Comparison of ENCODE assay signal across 15 cellular contexts in genomic region chr2:117832332-117832731, GRCh38. TPM values are rescaled to one million over a fixed set of nuclear protein-coding genes. Genes with fewer than 3 reads are reported as not detected.
DNase-seq lines count a peak whose midpoint lies in the region; ATAC-seq lines count a peak whose summit lies in the region.
"Had no signal": no experiment of that assay in that cellular context is flagged by ENCODE, and none has a peak within 500 bp of the region (broad histone marks: within the 10 kb centered on the region; RNA-seq: fewer than 3 reads in every experiment).

No MANE protein-coding gene starts in this region.

- peaks cover 12% of the 10 kb centered on the region for H3K4me1 Mint-ChIP-seq in activated T-cell treated with anti-CD3 and anti-CD28 coated beads, Interleukin-2, amount 50 U/mL, for 72 hours (ENCODE audit: low read depth)
- H3K4me1 Mint-ChIP-seq in T-helper 17 cell (peaks cover 9% of the 10 kb centered on the region), immature natural killer cell (peaks cover 14 to 18% of the 10 kb centered on the region in 2 donors)

- H3K4me3 Mint-ChIP-seq in activated T-cell treated with anti-CD3 and anti-CD28 coated beads, Interleukin-2, amount 50 U/mL, for 72 hours: no peak overlapping the region
- H3K4me3 Mint-ChIP-seq in T-helper 17 cell: no peak overlapping the region
- no peak overlapping the region for H3K4me3 Mint-ChIP-seq in immature natural killer cell
- H3K4me3 Mint-ChIP-seq: CD14-positive monocyte; CD4-positive, alpha-beta memory T cell; H9 had no signal

- H3K9me3 ChIP-seq in T-helper 17 cell (ENCODE audit: control insufficient read depth, low read length, poor library complexity, severe bottlenecking): no peaks in the 10 kb centered on the region
- H3K9me3 ChIP-seq: A549, BLaER1 had no signal

- H3K36me3 Mint-ChIP-seq in activated T-cell treated with anti-CD3 and anti-CD28 coated beads, Interleukin-2, amount 50 U/mL, for 72 hours (ENCODE audit: insufficient read depth in 2 of 2): peaks cover 8 to 22% of the 10 kb centered on the region in 2 donors
- H3K36me3 Mint-ChIP-seq in T-helper 17 cell (ENCODE audit: low read depth) (peaks cover 9% of the 10 kb centered on the region), immature natural killer cell (peaks cover 26 to 42% (median 34%) of the 10 kb centered on the region in 3 donors)

- ATAC-seq in activated T-cell treated with anti-CD3 and anti-CD28 coated beads, Interleukin-2, amount 50 U/mL, for 72 hours (replicated peaks in 1 of 2): no peak
- ATAC-seq in T-helper 17 cell (no peak), GM21619 (IDR thresholded peaks at IDR 0.05; ENCODE audit: unreplicated experiment) (no peak), HG03520 (IDR thresholded peaks at IDR 0.05; ENCODE audit: unreplicated experiment) (no peak)
- ATAC-seq: A549, GM12878 had no signal

- H3K27me3 Mint-ChIP-seq in activated T-cell treated with anti-CD3 and anti-CD28 coated beads, Interleukin-2, amount 50 U/mL, for 72 hours (ENCODE audit: low read depth): no peaks in the 10 kb centered on the region
- H3K27me3 Mint-ChIP-seq in T-helper 17 cell: no peaks in the 10 kb centered on the region
- peaks cover 0 to 4% (median 0%) of the 10 kb centered on the region in 3 donors for H3K27me3 Mint-ChIP-seq in immature natural killer cell (ENCODE audit: low read depth in 3 of 3)
- H3K27me3 Mint-ChIP-seq: CD4-positive, alpha-beta memory T cell had no signal

- no peaks in the 10 kb centered on the region for H3K9me3 Mint-ChIP-seq in activated T-cell treated with anti-CD3 and anti-CD28 coated beads, Interleukin-2, amount 50 U/mL, for 72 hours
- H3K9me3 Mint-ChIP-seq in immature natural killer cell: no peaks in the 10 kb centered on the region
- H3K9me3 Mint-ChIP-seq: H9 had no signal

- peak overlapping the region; percentile 57 for H3K27ac Mint-ChIP-seq in activated T-cell treated with anti-CD3 and anti-CD28 coated beads, Interleukin-2, amount 50 U/mL, for 72 hours
- H3K27ac Mint-ChIP-seq in T-helper 17 cell: peak overlapping the region; percentile 68
- H3K27ac Mint-ChIP-seq in immature natural killer cell: peak overlapping the region in 5 of 6 donors; percentile 12 to 54 (median 37)

- DNase-seq in activated T-cell treated with anti-CD3 and anti-CD28 coated beads, Interleukin-2, amount 50 U/mL, for 72 hours: no peak
- DNase-seq in activated T-cell treated with anti-CD3 and anti-CD28 coated beads, Interleukin-2, amount 50 U/mL, for 1 hour: no peak
- DNase-seq in T-helper 17 cell (no peak), immature natural killer cell (no peak)
- no peak for DNase-seq in stimulated activated CD4-positive, alpha-beta T cell treated with anti-CD3 and anti-CD28 coated beads, Interleukin-2, amount 100 ng/mL, for 48 hours
- DNase-seq: Calu3; CD4-positive, alpha-beta memory T cell; DMS79 treated with DMSO at 0.1 percent for 48 hours; H9 had no signal

RNA-seq across cellular contexts. Expression of gene DDX18, which starts 17.8 kb away (rescaled TPM):
- total RNA-seq in activated T-cell treated with anti-CD3 and anti-CD28 coated beads, Interleukin-2, amount 50 U/mL, for 72 hours: 100 to 1,000 TPM in 1 of 2 donors, 10 to 100 TPM in 1; 92.4 to 107 TPM
- total RNA-seq in T-helper 17 cell: 100 to 1,000 TPM; 115 to 146 TPM
- 10 to 100 TPM; 32.2 to 51.6 (median 34.6) TPM for polyA plus RNA-seq in immature natural killer cell
